ENCODE assay signal across 27 cellular contexts in genomic region chr11:115610908-115611307, GRCh38.
"Had no signal": no experiment of that assay in that cellular context is flagged by ENCODE, and none has a peak within 500 bp of the region (broad histone marks: within the 10 kb centered on the region; RNA-seq: fewer than 3 reads in every experiment).

No MANE protein-coding gene starts in this region.

- ATAC-seq: effector memory CD8-positive, alpha-beta T cell; esophagus mucosa; gastrocnemius medialis; heart right ventricle; left cardiac atrium; lower lobe of right lung; mucosa of descending colon had no signal

- H3K9me3 ChIP-seq: colonic mucosa, esophagus squamous epithelium, gastrocnemius medialis, heart right ventricle, left ventricle myocardium inferior, lower lobe of right lung, mucosa of descending colon had no signal

- H3K4me3 Mint-ChIP-seq: dendritic cell treated with granulocyte-macrophage colony-stimulating factor and Interleukin-4, amounts not matched to agents 40 ng/mL and 50 ng/mL, for 4 days; effector memory CD8-positive, alpha-beta T cell; endodermal cell; mesothelial cell of epicardium had no signal

- H3K27ac Mint-ChIP-seq: dendritic cell treated with granulocyte-macrophage colony-stimulating factor and Interleukin-4, amounts not matched to agents 40 ng/mL and 50 ng/mL, for 4 days; effector memory CD8-positive, alpha-beta T cell; endodermal cell; mesothelial cell of epicardium had no signal

- H3K4me1 ChIP-seq: colonic mucosa, lower lobe of right lung had no signal

- H3K27ac ChIP-seq: colonic mucosa, epithelial cell of prostate, esophagus squamous epithelium, gastrocnemius medialis, heart right ventricle, left ventricle myocardium inferior, lower lobe of right lung had no signal

- DNase-seq: cerebellar nuclear complex; colonic mucosa; cortex of kidney; effector CD8-positive, alpha-beta T cell; effector memory CD8-positive, alpha-beta T cell; endodermal cell; erythroblast; esophagus squamous epithelium; foreskin fibroblast; foreskin melanocyte; gastrocnemius medialis; glutamatergic neuron; head of caudate nucleus; heart right ventricle; hippocampal formation; left cardiac atrium; left ventricle myocardium inferior; lower lobe of right lung; mesenchymal stem cell; mucosa of descending colon had no signal

- H3K9me3 Mint-ChIP-seq: dendritic cell treated with granulocyte-macrophage colony-stimulating factor and Interleukin-4, amounts not matched to agents 40 ng/mL and 50 ng/mL, for 4 days; endodermal cell; mesothelial cell of epicardium had no signal

- H3K36me3 ChIP-seq: colonic mucosa, esophagus squamous epithelium, gastrocnemius medialis, heart right ventricle, left ventricle myocardium inferior, lower lobe of right lung had no signal

- H3K27me3 ChIP-seq: colonic mucosa, esophagus squamous epithelium, gastrocnemius medialis had no signal

- H3K4me3 ChIP-seq: colonic mucosa, esophagus squamous epithelium, gastrocnemius medialis, heart right ventricle, left ventricle myocardium inferior, lower lobe of right lung, mucosa of descending colon had no signal

- H3K36me3 Mint-ChIP-seq: mesothelial cell of epicardium had no signal

- FAIRE-seq: endometrium, islet of Langerhans, keratinocyte had no signal
